18 cellular contexts compared by ENCODE assay signal in genomic region chr11:119976805-119977583, GRCh38.
"Had no signal": no experiment of that assay in that cellular context is flagged by ENCODE, and none has a peak within 500 bp of the region (broad histone marks: within the 10 kb centered on the region; RNA-seq: fewer than 3 reads in every experiment).

No MANE protein-coding gene starts in this region.

- H3K79me2 ChIP-seq: parathyroid adenoma had no signal

- H3K9ac ChIP-seq: parathyroid adenoma had no signal

- H3K27ac ChIP-seq: adrenal gland, cardiac muscle cell, left lung, parathyroid adenoma, tibial nerve, uterus had no signal

- H3K4me3 ChIP-seq: adrenal gland, cardiac muscle cell, left lung, tibial nerve, uterus had no signal

- H3K9me3 ChIP-seq: adrenal gland, left lung, uterus had no signal

- H3K4me1 ChIP-seq: adrenal gland, left lung, parathyroid adenoma, uterus had no signal

- DNase-seq: activated CD4-positive, alpha-beta memory T cell treated with anti-CD3 and anti-CD28 coated beads for 36 hours; activated CD4-positive, alpha-beta T cell treated with anti-CD3 and anti-CD28 coated beads for 36 hours; activated gamma-delta T cell treated with Interleukin-2 at 50 U/mL for 16 hours; activated T-cell treated with anti-CD3 and anti-CD28 coated beads for 4 hours; adrenal gland; foreskin melanocyte; kidney; stimulated activated CD4-positive, alpha-beta T cell treated with anti-CD3 and anti-CD28 coated beads, Interleukin-12 subunit alpha, Interleukin-12 subunit beta, amount 100 ng/mL, for 4 hours; stimulated activated CD4-positive, alpha-beta T cell treated with anti-CD3 and anti-CD28 coated beads, Interleukin-1b, Interleukin-23, amount 100 ng/mL, for 48 hours; stimulated activated CD8-positive, alpha-beta memory T cell treated with anti-CD3 and anti-CD28 coated beads, Interleukin-4, amount 100 ng/mL, for 48 hours; stimulated activated naive CD4-positive, alpha-beta T cell; uterus had no signal

- H3K36me3 ChIP-seq: adrenal gland, cardiac muscle cell, left lung, tibial nerve, uterus had no signal

- H2AFZ ChIP-seq: parathyroid adenoma had no signal

- H3K27me3 ChIP-seq: adrenal gland, cardiac muscle cell, uterus had no signal

- ATAC-seq: activated CD4-positive, alpha-beta T cell treated with anti-CD3 and anti-CD28 coated beads for 36 hours; activated naive CD4-positive, alpha-beta T cell treated with anti-CD3 and anti-CD28 coated beads, Interleukin-2, amount 50 U/mL, for 72 hours; left lung; WTC11 had no signal
